Comparison of ENCODE assay signal across 8 cellular contexts in the genomic region with DNA sequence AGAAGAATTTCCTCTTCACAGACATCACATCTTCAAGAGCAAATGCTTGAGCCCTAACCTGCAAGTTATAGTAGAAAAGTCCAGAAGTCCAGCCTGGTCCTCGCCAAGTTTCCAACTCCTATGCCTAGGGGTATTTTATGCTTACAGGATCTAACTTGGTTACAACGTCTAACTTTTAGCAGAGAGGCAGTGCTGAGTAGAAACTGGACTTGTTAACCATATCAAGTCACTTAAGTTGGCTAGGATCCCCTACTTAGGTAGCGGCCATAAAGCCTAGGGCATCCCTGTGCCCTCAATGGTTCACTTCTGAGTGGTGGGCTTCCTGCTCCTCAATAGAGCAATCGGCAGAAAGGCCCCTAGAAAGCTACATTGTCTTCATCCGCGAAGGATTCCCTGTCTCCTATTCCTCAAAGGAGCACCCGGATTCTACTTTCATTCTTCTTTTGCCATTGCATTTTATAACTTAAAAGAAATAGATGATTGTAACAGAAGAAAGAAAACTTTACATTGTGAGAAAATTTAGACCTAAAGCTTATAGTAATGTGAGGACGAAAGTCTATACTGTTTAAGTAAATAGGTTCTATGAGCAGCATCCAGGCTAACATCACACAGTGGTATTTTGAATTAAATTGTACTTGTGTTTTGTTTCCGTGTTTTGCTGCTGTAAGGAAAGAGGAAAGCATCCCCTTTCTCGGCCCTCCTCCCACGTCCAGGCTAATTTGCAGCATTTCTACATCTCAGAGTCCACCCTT. TPM values are rescaled to one million over a fixed set of nuclear protein-coding genes. Genes with fewer than 3 reads are reported as not detected.
DNase-seq lines count a peak whose midpoint lies in the region; ATAC-seq, FAIRE-seq and TF ChIP-seq lines count a peak whose summit lies in the region.

No MANE protein-coding gene starts in this region.

- H3K9ac ChIP-seq in PC-3 (ENCODE audit: low read length): peak overlapping the region; percentile 94

- peaks cover 0 to 2% (median 0%) of the 10 kb centered on the region in 7 donors for H3K9me3 Mint-ChIP-seq in CD4-positive, CD25-positive, alpha-beta regulatory T cell

- H3K4me2 ChIP-seq in PC-3 (ENCODE audit: low read length): peak overlapping the region; percentile 91

- no peak overlapping the region for H3K27ac ChIP-seq in CD4-positive, CD25-positive, alpha-beta regulatory T cell (ENCODE audit: insufficient read depth, low read length, poor library complexity, severe bottlenecking)
- no peak overlapping the region for H3K27ac ChIP-seq in PC-3 (ENCODE audit: low read length)
- peak overlapping the region; percentile 81 for H3K27ac ChIP-seq in epithelial cell of prostate
- H3K27ac ChIP-seq in pancreas: no peak overlapping the region

- H4K20me1 ChIP-seq in PC-3 (ENCODE audit: low read length): peaks cover 24% of the 10 kb centered on the region

- no peaks in the 10 kb centered on the region for H3F3A ChIP-seq in PC-3 (ENCODE audit: low read length, unreplicated experiment)

- no peak for DNase-seq in CD4-positive, CD25-positive, alpha-beta regulatory T cell
- no peak for DNase-seq in PC-3
- DNase-seq in epithelial cell of prostate (ENCODE audit: low read depth, low spot score): no peak
- no peak for DNase-seq in pancreas
- DNase-seq in AG20443 (ENCODE audit: low spot score): no peak
- DNase-seq in T1000 (lab: John Stamatoyannopoulos, UW): no peak
- DNase-seq in NCI-H82 treated with DMSO at 0.1 percent for 48 hours (lab: John Stamatoyannopoulos, UW; ENCODE audit: unreplicated experiment): no peak
- DNase-seq in NK-92 (lab: John Stamatoyannopoulos, UW; ENCODE audit: unreplicated experiment): no peak

- H3K36me3 Mint-ChIP-seq in CD4-positive, CD25-positive, alpha-beta regulatory T cell: no peaks in the 10 kb centered on the region

- POLR2A ChIA-PET in PC-3 (lab: Charles Lee; ENCODE audit: unreplicated experiment): no interaction called here

- H3K27ac Mint-ChIP-seq in CD4-positive, CD25-positive, alpha-beta regulatory T cell: peak overlapping the region in 2 of 3 donors; percentile 92 to 99

- TF ChIP-seq CTCF in PC-3 (conservative IDR thresholded peaks at IDR 0.05; ENCODE audit: low read depth, low read length) (no peak), pancreas (IDR thresholded peaks at IDR 0.05) (no peak)

- H3K36me3 ChIP-seq in CD4-positive, CD25-positive, alpha-beta regulatory T cell (ENCODE audit: control insufficient read depth, insufficient read depth, low read length): no peaks in the 10 kb centered on the region
- H3K36me3 ChIP-seq in PC-3 (ENCODE audit: low read depth, low read length): peaks cover 8% of the 10 kb centered on the region; the same call in 1 of the 2 replicates
- H3K36me3 ChIP-seq in pancreas: no peaks in the 10 kb centered on the region

- peak overlapping the region; percentile 92 to 99 (median 98) for H3K4me3 Mint-ChIP-seq in CD4-positive, CD25-positive, alpha-beta regulatory T cell

- no TSS peak for BruUV-seq in PC-3 (replicated peaks; lab: Mats Ljungman, UMichigan)

- no peak for FAIRE-seq in pancreas (lab: Jason Lieb, UNC)

- peaks cover 37% of the 10 kb centered on the region for H3K27me3 Mint-ChIP-seq in CD4-positive, CD25-positive, alpha-beta regulatory T cell

- H3K4me1 Mint-ChIP-seq in CD4-positive, CD25-positive, alpha-beta regulatory T cell: peaks cover 9 to 41% (median 32%) of the 10 kb centered on the region in 4 donors

- WGBS in pancreas, 2 donors: 73 to 74% methylated on average over 11 of the region's 11 CpGs

- peaks cover 39% of the 10 kb centered on the region for H3K4me1 ChIP-seq in CD4-positive, CD25-positive, alpha-beta regulatory T cell (ENCODE audit: control insufficient read depth, insufficient read depth, low read length, poor library complexity, severe bottlenecking)
- peaks cover 40% of the 10 kb centered on the region for H3K4me1 ChIP-seq in PC-3 (ENCODE audit: insufficient read depth, low read length)
- peaks cover 6 to 13% (median 7%) of the 10 kb centered on the region in 3 donors for H3K4me1 ChIP-seq in pancreas

- intact Hi-C loops in PC-3 (cut with micrococcal nuclease): no loop called here
- intact Hi-C loops in pancreas (cut with DNase I): no loop called here

- H3K4me3 ChIP-seq in CD4-positive, CD25-positive, alpha-beta regulatory T cell (ENCODE audit: low read depth, low read length): peak overlapping the region; percentile 91
- H3K4me3 ChIP-seq in PC-3 (ENCODE audit: low read length) (peak overlapping the region; percentile 94), pancreas (peak overlapping the region in 3 of 4 donors; percentile 69 to 80 (median 78))

- no peaks in the 10 kb centered on the region for H3K9me2 ChIP-seq in PC-3 (replicated peaks; ENCODE audit: low read length)

- no peak for ATAC-seq in CD4-positive, CD25-positive, alpha-beta regulatory T cell (ENCODE audit: low read depth in 2 of 2)
- no peak for ATAC-seq in PC-3
- no peak for ATAC-seq in pancreas

- H3K27me3 ChIP-seq in CD4-positive, CD25-positive, alpha-beta regulatory T cell (ENCODE audit: control insufficient read depth, insufficient read depth, low read length): peaks cover 27% of the 10 kb centered on the region
- H3K27me3 ChIP-seq in PC-3 (ENCODE audit: low read length) (no peaks in the 10 kb centered on the region), pancreas (no peaks in the 10 kb centered on the region)

- peak overlapping the region; percentile 96 for H2AFZ ChIP-seq in PC-3 (ENCODE audit: low read length)

- peaks cover 50% of the 10 kb centered on the region for H3K79me2 ChIP-seq in PC-3 (ENCODE audit: low read length)

- H3K9me3 ChIP-seq in CD4-positive, CD25-positive, alpha-beta regulatory T cell (ENCODE audit: control insufficient read depth in 2 of 2, low read length in 2 of 2): no peaks in the 10 kb centered on the region
- no peaks in the 10 kb centered on the region for H3K9me3 ChIP-seq in PC-3 (ENCODE audit: low read length)
- no peaks in the 10 kb centered on the region for H3K9me3 ChIP-seq in pancreas

- CTCF ChIA-PET in PC-3 (lab: Charles Lee): no interaction called here

RNA-seq across cellular contexts. Expression of gene MTAP, which starts 1.3 kb away (rescaled TPM):
- 22.5 TPM for total RNA-seq in CD4-positive, CD25-positive, alpha-beta regulatory T cell
- 10 to 100 TPM in 3 of 4 donors, 1 to 10 TPM in 1; 8.2 to 16.6 (median 14.7) TPM for polyA plus RNA-seq in CD4-positive, CD25-positive, alpha-beta regulatory T cell
- total RNA-seq in PC-3 (2014; rRNA removed) (33.7 and 34.7 TPM in 2 replicates), pancreas (10 to 100 TPM; 13.3 to 26.7 (median 18.6) TPM)
- 1 to 10 TPM; 4.7 to 6.5 TPM for polyA plus RNA-seq in pancreas
